32 cellular contexts compared by ENCODE assay signal in the genomic region with DNA sequence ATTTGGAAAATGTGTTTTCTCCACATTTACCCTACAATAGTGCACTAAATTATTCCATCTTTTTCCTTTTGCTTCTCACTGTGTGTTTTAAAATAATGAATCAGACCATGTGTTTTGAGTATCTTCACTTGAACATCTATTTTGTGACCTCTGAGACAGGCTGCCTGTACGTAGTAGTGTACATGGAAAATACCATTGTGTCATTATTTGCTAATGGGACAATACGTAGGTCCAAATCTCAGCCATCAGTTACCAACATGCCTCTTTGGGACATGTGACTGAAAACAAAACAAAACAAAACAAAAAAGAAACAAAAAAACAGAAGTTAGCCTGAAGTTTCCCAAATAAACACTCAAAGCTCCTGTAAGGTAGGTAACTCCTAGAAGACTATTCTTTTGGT. TPM values are rescaled to one million over a fixed set of nuclear protein-coding genes. Genes with fewer than 3 reads are reported as not detected.
"Had no signal": no experiment of that assay in that cellular context is flagged by ENCODE, and none has a peak within 500 bp of the region (broad histone marks: within the 10 kb centered on the region; RNA-seq: fewer than 3 reads in every experiment).

No MANE protein-coding gene starts in this region.

- H3K9me3 Mint-ChIP-seq: activated CD4-positive, alpha-beta T cell treated with anti-CD3 and anti-CD28 coated beads, Interleukin-2, amount 10 ng/mL, durations not matched to agents 24 days and 14 days; activated naive CD8-positive, alpha-beta T cell treated with anti-CD3 and anti-CD28 coated beads, Interleukin-2, amount 10 ng/mL, durations not matched to agents 7 days and 5 days; stimulated activated memory B cell treated with anti-CD40 and anti-IgM and Interleukin-4, amounts not matched to agents 10 μg/mL and 1 μg/mL and 100 μg/mL, for 72 hours; T-helper 2 cell treated with Interferon-gamma antibody and Interleukin-4, amounts not matched to agents 5 μg/mL and 100 μg/mL, for 36 hours had no signal

- ATAC-seq: activated CD4-positive, CD25-positive, alpha-beta regulatory T cell treated with anti-CD3 and anti-CD28 coated beads, Interleukin-2, amount 50 U/mL, for 24 hours; activated T-cell treated with anti-CD3 and anti-CD28 coated beads, Interleukin-2, amount 50 U/mL, for 72 hours; effector memory CD8-positive, alpha-beta T cell; esophagus mucosa; heart right ventricle; lower lobe of right lung; mucosa of descending colon; natural killer cell; stimulated activated memory B cell treated with anti-CD40 and anti-IgM and Interleukin-4, amounts not matched to agents 10 μg/mL and 1 μg/mL and 100 μg/mL, for 72 hours had no signal

- H3K4me3 Mint-ChIP-seq: activated CD4-positive, alpha-beta memory T cell treated with anti-CD3 and anti-CD28 coated beads, Interleukin-2, amount 10 ng/mL, durations not matched to agents 7 days and 5 days; activated CD4-positive, alpha-beta T cell treated with anti-CD3 and anti-CD28 coated beads, Interleukin-2, amount 10 ng/mL, durations not matched to agents 24 days and 14 days; activated naive CD4-positive, alpha-beta T cell treated with anti-CD3 and anti-CD28 coated beads for 36 hours; activated naive CD8-positive, alpha-beta T cell treated with anti-CD3 and anti-CD28 coated beads, Interleukin-2, amount 10 ng/mL, durations not matched to agents 7 days and 5 days; activated T-cell treated with anti-CD3 and anti-CD28 coated beads, Interleukin-2, amount 50 U/mL, for 72 hours; effector memory CD8-positive, alpha-beta T cell; natural killer cell; stimulated activated memory B cell treated with anti-CD40 and anti-IgM and Interleukin-4, amounts not matched to agents 10 μg/mL and 1 μg/mL and 100 μg/mL, for 72 hours; T-helper 2 cell treated with Interferon-gamma antibody and Interleukin-4, amounts not matched to agents 5 μg/mL and 100 μg/mL, for 36 hours had no signal

- H3K9me3 ChIP-seq: colonic mucosa, heart right ventricle, lower lobe of right lung, mucosa of descending colon, ovary, prostate gland, right atrium auricular region, stomach, suprapubic skin, tibial nerve had no signal

- H3K27ac ChIP-seq: colonic mucosa, dorsolateral prefrontal cortex, heart right ventricle, lower lobe of right lung, ovary, prostate gland, right atrium auricular region, stomach, suprapubic skin, tibial nerve, VCaP had no signal

- FAIRE-seq: bronchial epithelial cell, endothelial cell of umbilical vein had no signal

- H3K36me3 ChIP-seq: colonic mucosa, heart right ventricle, lower lobe of right lung, ovary, prostate gland, right atrium auricular region, stomach, suprapubic skin, tibial nerve had no signal

- H3K27ac Mint-ChIP-seq: activated CD4-positive, alpha-beta memory T cell treated with anti-CD3 and anti-CD28 coated beads, Interleukin-2, amount 10 ng/mL, durations not matched to agents 7 days and 5 days; activated CD4-positive, alpha-beta T cell treated with anti-CD3 and anti-CD28 coated beads, Interleukin-2, amount 10 ng/mL, durations not matched to agents 24 days and 14 days; activated naive CD4-positive, alpha-beta T cell treated with anti-CD3 and anti-CD28 coated beads for 36 hours; activated naive CD8-positive, alpha-beta T cell treated with anti-CD3 and anti-CD28 coated beads, Interleukin-2, amount 10 ng/mL, durations not matched to agents 7 days and 5 days; activated T-cell treated with anti-CD3 and anti-CD28 coated beads, Interleukin-2, amount 50 U/mL, for 72 hours; effector memory CD8-positive, alpha-beta T cell; natural killer cell; stimulated activated memory B cell treated with anti-CD40 and anti-IgM and Interleukin-4, amounts not matched to agents 10 μg/mL and 1 μg/mL and 100 μg/mL, for 72 hours; T-helper 2 cell treated with Interferon-gamma antibody and Interleukin-4, amounts not matched to agents 5 μg/mL and 100 μg/mL, for 36 hours had no signal

- H3K4me1 ChIP-seq: colonic mucosa, lower lobe of right lung, prostate gland, suprapubic skin had no signal

- H3K27me3 ChIP-seq: colonic mucosa, heart right ventricle, ovary, right atrium auricular region, stomach, suprapubic skin, tibial nerve had no signal

- DNase-seq: activated CD4-positive, alpha-beta memory T cell treated with anti-CD3 and anti-CD28 coated beads, Interleukin-2, amount 10 ng/mL, durations not matched to agents 7 days and 5 days; activated CD4-positive, alpha-beta T cell treated with anti-CD3 and anti-CD28 coated beads, Interleukin-2, amount 10 ng/mL, durations not matched to agents 24 days and 14 days; activated effector memory CD4-positive, alpha-beta T cell treated with Interleukin-2 at 50 U/mL for 16 hours; activated naive CD4-positive, alpha-beta T cell treated with anti-CD3 and anti-CD28 coated beads for 36 hours; activated naive CD8-positive, alpha-beta T cell treated with anti-CD3 and anti-CD28 coated beads, Interleukin-2, amount 10 ng/mL, durations not matched to agents 7 days and 5 days; activated T-cell treated with anti-CD3 and anti-CD28 coated beads, Interleukin-2, amount 50 U/mL, for 72 hours; amniotic stem cell; colonic mucosa; dorsolateral prefrontal cortex; effector memory CD8-positive, alpha-beta T cell; heart right ventricle; lower lobe of right lung; mesendoderm; mucosa of descending colon; natural killer cell; ovary; stimulated activated CD4-positive, alpha-beta T cell treated with anti-CD3 and anti-CD28 coated beads, Interleukin-15, amount 100 ng/mL, for 24 hours; stomach had no signal

- H3K27me3 Mint-ChIP-seq: activated CD4-positive, alpha-beta memory T cell treated with anti-CD3 and anti-CD28 coated beads, Interleukin-2, amount 10 ng/mL, durations not matched to agents 7 days and 5 days; activated CD4-positive, alpha-beta T cell treated with anti-CD3 and anti-CD28 coated beads, Interleukin-2, amount 10 ng/mL, durations not matched to agents 24 days and 14 days; activated naive CD8-positive, alpha-beta T cell treated with anti-CD3 and anti-CD28 coated beads, Interleukin-2, amount 10 ng/mL, durations not matched to agents 7 days and 5 days; effector memory CD8-positive, alpha-beta T cell; stimulated activated memory B cell treated with anti-CD40 and anti-IgM and Interleukin-4, amounts not matched to agents 10 μg/mL and 1 μg/mL and 100 μg/mL, for 72 hours had no signal

- H3K4me2 ChIP-seq: smooth muscle cell had no signal

- H3K36me3 Mint-ChIP-seq: activated naive CD8-positive, alpha-beta T cell treated with anti-CD3 and anti-CD28 coated beads, Interleukin-2, amount 10 ng/mL, durations not matched to agents 7 days and 5 days; natural killer cell; stimulated activated memory B cell treated with anti-CD40 and anti-IgM and Interleukin-4, amounts not matched to agents 10 μg/mL and 1 μg/mL and 100 μg/mL, for 72 hours had no signal

- H3K4me3 ChIP-seq: colonic mucosa, dorsolateral prefrontal cortex, heart right ventricle, lower lobe of right lung, mucosa of descending colon, ovary, prostate gland, right atrium auricular region, smooth muscle cell, stomach, suprapubic skin, tibial nerve had no signal

- H3K4me1 Mint-ChIP-seq: activated CD4-positive, alpha-beta memory T cell treated with anti-CD3 and anti-CD28 coated beads, Interleukin-2, amount 10 ng/mL, durations not matched to agents 7 days and 5 days; activated CD4-positive, alpha-beta T cell treated with anti-CD3 and anti-CD28 coated beads, Interleukin-2, amount 10 ng/mL, durations not matched to agents 24 days and 14 days; activated naive CD8-positive, alpha-beta T cell treated with anti-CD3 and anti-CD28 coated beads, Interleukin-2, amount 10 ng/mL, durations not matched to agents 7 days and 5 days; natural killer cell had no signal

RNA-seq across cellular contexts. Expression of a gene that starts 7.1 kb away (rescaled TPM):
- total RNA-seq: activated CD4-positive, alpha-beta memory T cell treated with anti-CD3 and anti-CD28 coated beads, Interleukin-2, amount 10 ng/mL, durations not matched to agents 7 days and 5 days; activated CD4-positive, alpha-beta T cell treated with anti-CD3 and anti-CD28 coated beads, Interleukin-2, amount 10 ng/mL, durations not matched to agents 24 days and 14 days; activated naive CD4-positive, alpha-beta T cell treated with anti-CD3 and anti-CD28 coated beads for 36 hours; activated naive CD8-positive, alpha-beta T cell treated with anti-CD3 and anti-CD28 coated beads, Interleukin-2, amount 10 ng/mL, durations not matched to agents 7 days and 5 days; activated T-cell treated with anti-CD3 and anti-CD28 coated beads, Interleukin-2, amount 50 U/mL, for 72 hours; bronchial epithelial cell; colonic mucosa; endothelial cell of umbilical vein; esophagus mucosa; lower lobe of right lung; mucosa of descending colon; natural killer cell; ovary; smooth muscle cell; stomach; suprapubic skin; tibial nerve had no signal
- polyA plus RNA-seq: endothelial cell of umbilical vein, keratinocyte, ovary, smooth muscle cell, urinary bladder had no signal

RNA-seq across cellular contexts. Expression of a gene that starts 16.4 kb away (rescaled TPM):
- total RNA-seq: activated CD4-positive, alpha-beta memory T cell treated with anti-CD3 and anti-CD28 coated beads, Interleukin-2, amount 10 ng/mL, durations not matched to agents 7 days and 5 days; activated CD4-positive, alpha-beta T cell treated with anti-CD3 and anti-CD28 coated beads, Interleukin-2, amount 10 ng/mL, durations not matched to agents 24 days and 14 days; activated naive CD4-positive, alpha-beta T cell treated with anti-CD3 and anti-CD28 coated beads for 36 hours; activated naive CD8-positive, alpha-beta T cell treated with anti-CD3 and anti-CD28 coated beads, Interleukin-2, amount 10 ng/mL, durations not matched to agents 7 days and 5 days; activated T-cell treated with anti-CD3 and anti-CD28 coated beads, Interleukin-2, amount 50 U/mL, for 72 hours; bronchial epithelial cell; colonic mucosa; dorsolateral prefrontal cortex; endothelial cell of umbilical vein; esophagus mucosa; heart right ventricle; lower lobe of right lung; mucosa of descending colon; natural killer cell; ovary; right atrium auricular region; smooth muscle cell; stomach; suprapubic skin; tibial nerve had no signal
- polyA plus RNA-seq: endothelial cell of umbilical vein, heart right ventricle, keratinocyte, ovary, smooth muscle cell, stomach, urinary bladder had no signal
